ENCODE assay signal across 13 cellular contexts in the genomic region with DNA sequence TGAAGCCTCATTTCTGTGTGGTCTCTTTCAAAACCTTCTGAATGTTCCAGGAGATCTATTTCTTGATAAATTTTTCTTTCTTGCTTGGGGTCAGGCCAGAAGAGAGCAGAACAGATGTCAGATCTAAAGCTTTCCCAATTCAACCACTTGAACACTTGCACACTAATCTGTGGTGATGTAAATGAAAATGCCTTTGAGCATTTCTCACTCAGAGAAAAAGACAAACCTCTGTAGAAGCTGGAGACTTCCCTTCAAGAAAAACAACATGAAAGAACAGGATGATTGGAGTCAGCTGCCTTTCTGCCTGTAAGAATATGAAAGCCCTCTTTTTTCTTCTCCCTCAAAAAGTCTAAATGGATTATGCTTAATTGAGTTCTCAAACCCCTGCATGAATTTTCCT. TPM values are rescaled to one million over a fixed set of nuclear protein-coding genes. Genes with fewer than 3 reads are reported as not detected.
DNase-seq lines count a peak whose midpoint lies in the region; ATAC-seq and TF ChIP-seq lines count a peak whose summit lies in the region.
"Had no signal": no experiment of that assay in that cellular context is flagged by ENCODE, and none has a peak within 500 bp of the region (broad histone marks: within the 10 kb centered on the region; RNA-seq: fewer than 3 reads in every experiment).

No MANE protein-coding gene starts in this region.

- CTCF ChIA-PET in activated CD4-positive, alpha-beta memory T cell treated with anti-CD3 and anti-CD28 coated beads, Interleukin-2, amount 10 ng/mL, durations not matched to agents 7 days and 5 days (lab: Charles Lee), result no interaction called here

- TF ChIP-seq CTCF in DND-41 (IDR thresholded peaks at IDR 0.05; ENCODE audit: borderline replicate concordance, extremely low read depth, low read length, poor library complexity, severe bottlenecking), result no peak
- no peak for TF ChIP-seq CTCF in gastrocnemius medialis (IDR thresholded peaks at IDR 0.05 in 4 of 5, conservative IDR thresholded peaks at IDR 0.05 in 1 of 5)

- no peaks in the 10 kb centered on the region for H3K79me2 ChIP-seq in DND-41 (ENCODE audit: insufficient read depth, low read length)

- H3K9me3 Mint-ChIP-seq in activated CD4-positive, alpha-beta memory T cell treated with anti-CD3 and anti-CD28 coated beads, Interleukin-2, amount 10 ng/mL, durations not matched to agents 7 days and 5 days, result no peaks in the 10 kb centered on the region
- H3K9me3 Mint-ChIP-seq: activated B cell treated with CpG ODN at 0.5 μM for 24 hours; activated naive CD4-positive, alpha-beta T cell treated with anti-CD3 and anti-CD28 coated beads, Interleukin-2, amount 10 ng/mL, durations not matched to agents 7 days and 5 days; effector memory CD8-positive, alpha-beta T cell had no signal

- no peak for DNase-seq in DND-41
- DNase-seq in SK-N-MC (ENCODE audit: low read depth, low spot score), result no peak
- peak; percentile 97 for DNase-seq in fibroblast of peridontal ligament (ENCODE audit: extremely low read depth)
- DNase-seq in gastrocnemius medialis, result no peak
- DNase-seq in HK-2 (ENCODE audit: unreplicated experiment), result no peak
- DNase-seq in activated CD4-positive, alpha-beta memory T cell treated with anti-CD3 and anti-CD28 coated beads, Interleukin-2, amount 10 ng/mL, durations not matched to agents 7 days and 5 days, result no peak
- DNase-seq in aorta, result no peak
- DNase-seq: activated B cell treated with CpG ODN at 0.5 μM for 24 hours; activated naive CD4-positive, alpha-beta T cell treated with anti-CD3 and anti-CD28 coated beads, Interleukin-2, amount 10 ng/mL, durations not matched to agents 7 days and 5 days; Caco-2; effector memory CD8-positive, alpha-beta T cell; posterior cingulate gyrus had no signal

- H3K27me3 ChIP-seq in DND-41 (ENCODE audit: insufficient read depth, low read length, poor library complexity) (no peaks in the 10 kb centered on the region), gastrocnemius medialis (no peaks in the 10 kb centered on the region), aorta (ENCODE audit: control insufficient read depth in 1 of 2, insufficient read depth in 2 of 2, low read length in 1 of 2) (no peaks in the 10 kb centered on the region)

- H3K27ac Mint-ChIP-seq in activated CD4-positive, alpha-beta memory T cell treated with anti-CD3 and anti-CD28 coated beads, Interleukin-2, amount 10 ng/mL, durations not matched to agents 7 days and 5 days, result no peak overlapping the region
- H3K27ac Mint-ChIP-seq: activated B cell treated with CpG ODN at 0.5 μM for 24 hours; activated naive CD4-positive, alpha-beta T cell treated with anti-CD3 and anti-CD28 coated beads, Interleukin-2, amount 10 ng/mL, durations not matched to agents 7 days and 5 days; effector memory CD8-positive, alpha-beta T cell had no signal

- H3K4me3 Mint-ChIP-seq in activated CD4-positive, alpha-beta memory T cell treated with anti-CD3 and anti-CD28 coated beads, Interleukin-2, amount 10 ng/mL, durations not matched to agents 7 days and 5 days, result no peak overlapping the region
- H3K4me3 Mint-ChIP-seq: activated B cell treated with CpG ODN at 0.5 μM for 24 hours; activated naive CD4-positive, alpha-beta T cell treated with anti-CD3 and anti-CD28 coated beads, Interleukin-2, amount 10 ng/mL, durations not matched to agents 7 days and 5 days; effector memory CD8-positive, alpha-beta T cell had no signal

- in situ Hi-C loops in gastrocnemius medialis (cut with MboI; ENCODE audit: low sequenced_read_pairs in 4 of 4), result no loop called here

- H3K9ac ChIP-seq in DND-41 (ENCODE audit: low read depth, low read length) (no peak overlapping the region), SK-N-MC (ENCODE audit: insufficient read length) (no peak overlapping the region)

- no peak for TF ChIP-seq POLR2A in gastrocnemius medialis (IDR thresholded peaks at IDR 0.05)

- POLR2A ChIA-PET in activated CD4-positive, alpha-beta memory T cell treated with anti-CD3 and anti-CD28 coated beads, Interleukin-2, amount 10 ng/mL, durations not matched to agents 7 days and 5 days (lab: Charles Lee), result no interaction called here

- ATAC-seq in DND-41 (ENCODE audit: insufficient read depth, low read depth) (peak; percentile 63), gastrocnemius medialis (peak in 1 of 2 donors; percentile 6), GM18520 (IDR thresholded peaks at IDR 0.05; ENCODE audit: unreplicated experiment) (no peak), aorta (ENCODE audit: low FRiP score) (no peak)
- ATAC-seq: effector memory CD8-positive, alpha-beta T cell had no signal

- peaks cover 34% of the 10 kb centered on the region for H3K27me3 Mint-ChIP-seq in activated CD4-positive, alpha-beta memory T cell treated with anti-CD3 and anti-CD28 coated beads, Interleukin-2, amount 10 ng/mL, durations not matched to agents 7 days and 5 days
- H3K27me3 Mint-ChIP-seq: activated B cell treated with CpG ODN at 0.5 μM for 24 hours had no signal

- no peaks in the 10 kb centered on the region for H3K9me3 ChIP-seq in DND-41 (ENCODE audit: insufficient read depth, low read length, severe bottlenecking)
- no peaks in the 10 kb centered on the region for H3K9me3 ChIP-seq in SK-N-MC (ENCODE audit: low read depth, low read length)
- no peaks in the 10 kb centered on the region for H3K9me3 ChIP-seq in gastrocnemius medialis
- no peaks in the 10 kb centered on the region for H3K9me3 ChIP-seq in aorta (ENCODE audit: control insufficient read depth, low read length)
- H3K9me3 ChIP-seq: Caco-2 had no signal

- H3K4me1 ChIP-seq in DND-41 (ENCODE audit: insufficient read depth, low read length), result no peaks in the 10 kb centered on the region
- H3K4me1 ChIP-seq in gastrocnemius medialis, result peaks cover 8 to 23% of the 10 kb centered on the region in 2 donors
- peaks cover 15 to 28% of the 10 kb centered on the region in 2 donors for H3K4me1 ChIP-seq in aorta (ENCODE audit: control insufficient read depth in 1 of 2, insufficient read depth in 2 of 2, low read length in 2 of 2)

- no peaks in the 10 kb centered on the region for H3K4me1 Mint-ChIP-seq in activated CD4-positive, alpha-beta memory T cell treated with anti-CD3 and anti-CD28 coated beads, Interleukin-2, amount 10 ng/mL, durations not matched to agents 7 days and 5 days
- H3K4me1 Mint-ChIP-seq: activated B cell treated with CpG ODN at 0.5 μM for 24 hours; activated naive CD4-positive, alpha-beta T cell treated with anti-CD3 and anti-CD28 coated beads, Interleukin-2, amount 10 ng/mL, durations not matched to agents 7 days and 5 days had no signal

- H3K27ac ChIP-seq in DND-41 (ENCODE audit: low read length), result no peak overlapping the region
- H3K27ac ChIP-seq in SK-N-MC, result peak overlapping the region; percentile 82
- H3K27ac ChIP-seq in gastrocnemius medialis, result peak overlapping the region; percentile 14 to 75 (median 50)
- H3K27ac ChIP-seq in aorta (ENCODE audit: low read depth in 1 of 2, low read length in 2 of 2), result peak overlapping the region in 1 of 2 donors; percentile 73

- no peak overlapping the region for H3K4me2 ChIP-seq in DND-41 (ENCODE audit: insufficient read depth, low read length)

- H3K36me3 ChIP-seq in DND-41 (ENCODE audit: insufficient read depth, low read length) (no peaks in the 10 kb centered on the region), SK-N-MC (ENCODE audit: insufficient read depth, low read length) (no peaks in the 10 kb centered on the region), gastrocnemius medialis (no peaks in the 10 kb centered on the region), aorta (ENCODE audit: control insufficient read depth in 1 of 2, insufficient read depth in 2 of 2, low read length in 1 of 2) (peaks cover 0 to 4% of the 10 kb centered on the region in 2 donors)

- no peak overlapping the region for H2AFZ ChIP-seq in DND-41 (ENCODE audit: low read depth, low read length)

- no peaks in the 10 kb centered on the region for H3K36me3 Mint-ChIP-seq in activated CD4-positive, alpha-beta memory T cell treated with anti-CD3 and anti-CD28 coated beads, Interleukin-2, amount 10 ng/mL, durations not matched to agents 7 days and 5 days (ENCODE audit: low read depth)
- H3K36me3 Mint-ChIP-seq: activated naive CD4-positive, alpha-beta T cell treated with anti-CD3 and anti-CD28 coated beads, Interleukin-2, amount 10 ng/mL, durations not matched to agents 7 days and 5 days had no signal

- H4K20me1 ChIP-seq in DND-41 (ENCODE audit: insufficient read depth, low read length), result no peaks in the 10 kb centered on the region

- H3K4me3 ChIP-seq in DND-41 (ENCODE audit: low read depth in 1 of 2, low read length in 2 of 2) (no peak overlapping the region), SK-N-MC (peak overlapping the region; percentile 24), gastrocnemius medialis (no peak overlapping the region), aorta (ENCODE audit: low read length in 2 of 2) (no peak overlapping the region)

- intact Hi-C loops in gastrocnemius medialis (cut with DNase I; ENCODE audit: low total_unique reads) (no loop called here), aorta (cut with DNase I) (loop anchor here in 1 of 2 donors (5.0 kb wide), 1 partner anchor 57 kb away; no protein-coding TSS in a partner anchor)

RNA-seq across cellular contexts. Expression of gene IGFBP7, which starts 11.2 kb away (rescaled TPM):
- total RNA-seq in gastrocnemius medialis, result 100 to 1,000 TPM; 117 to 241 (median 152) TPM
- total RNA-seq in activated CD4-positive, alpha-beta memory T cell treated with anti-CD3 and anti-CD28 coated beads, Interleukin-2, amount 10 ng/mL, durations not matched to agents 7 days and 5 days, result not detected
- 1,000 to 10,000 TPM; 2,521 to 2,714 TPM for total RNA-seq in aorta
- polyA plus RNA-seq in aorta, result 1,000 to 10,000 TPM; 2,886 to 5,050 TPM
- total RNA-seq: activated B cell treated with CpG ODN at 0.5 μM for 24 hours had no signal

Comparison
In these comparisons a context has a peak if more than half of its experiments do, and no peak if none do; other contexts are left out.
1. RNA of gene IGFBP7, which starts 11.2 kb away (total RNA-seq): 2,521 to 2,714 TPM in aorta and 117 to 241 TPM in gastrocnemius medialis; not detected in activated CD4-positive, alpha-beta memory T cell treated with anti-CD3 and anti-CD28 coated beads, Interleukin-2, amount 10 ng/mL, durations not matched to agents 7 days and 5 days; every median in the first group is over 100 times any median in the second.